Comparison of ENCODE assay signal across 21 cellular contexts in the genomic region with DNA sequence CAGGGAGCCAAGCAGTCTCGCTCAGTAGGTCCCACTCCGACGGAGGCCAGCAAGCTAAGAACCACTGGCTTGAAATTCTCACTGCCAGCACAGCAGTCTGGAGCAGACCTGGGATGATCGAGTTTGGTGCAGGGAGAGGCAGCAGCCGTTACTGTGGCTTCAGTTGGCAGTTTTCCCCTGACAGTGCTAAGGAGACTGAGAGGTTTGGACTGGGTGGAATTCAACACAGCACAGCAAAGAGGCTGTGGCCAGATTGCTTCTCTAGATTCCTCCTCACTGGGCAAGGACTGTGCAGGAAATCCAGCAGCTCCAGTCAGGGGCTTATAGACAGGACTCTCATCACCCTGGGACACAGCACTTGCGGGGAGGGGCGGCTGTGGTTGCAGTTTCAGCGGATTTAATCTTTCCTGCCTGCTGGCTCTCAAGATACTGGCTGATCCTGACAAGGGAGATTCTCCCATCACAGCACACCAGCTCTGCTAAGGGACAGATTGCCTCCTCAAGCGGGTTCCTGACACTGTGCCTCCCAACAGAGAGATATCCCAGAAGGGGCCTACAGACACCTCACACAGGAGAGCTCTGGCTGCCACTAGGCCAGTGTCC.
A peak's percentile ranks its signal among the peaks of the same experiment; 100 is the strongest.
DNase-seq lines count a peak whose midpoint lies in the region; ATAC-seq lines count a peak whose summit lies in the region.
"Had no signal": no experiment of that assay in that cellular context is flagged by ENCODE, and none has a peak within 500 bp of the region (broad histone marks: within the 10 kb centered on the region; RNA-seq: fewer than 3 reads in every experiment).

No MANE protein-coding gene starts in this region.

- DNase-seq in GM03348 (ENCODE audit: low spot score), result peak; percentile 52
- peak; percentile 27 for DNase-seq in NCI-H82 treated with DMSO at 0.1 percent for 48 hours (lab: John Stamatoyannopoulos, UW; ENCODE audit: unreplicated experiment)
- DNase-seq in ecto neural progenitor cell (ENCODE audit: low spot score), result peak; percentile 50
- DNase-seq in myocyte (ENCODE audit: low read depth), result peak; percentile 58
- no peak for DNase-seq in NCI-H2227 treated with DMSO at 0.1 percent for 48 hours (lab: John Stamatoyannopoulos, UW)
- DNase-seq in NCI-H748 (lab: John Stamatoyannopoulos, UW; ENCODE audit: unreplicated experiment), result no peak
- no peak for DNase-seq in SHP77 treated with DMSO at 0.1 percent for 48 hours (lab: John Stamatoyannopoulos, UW)
- DNase-seq: activated CD4-positive, alpha-beta T cell treated with anti-CD3 and anti-CD28 coated beads for 48 hours; activated CD8-positive, alpha-beta memory T cell treated with anti-CD3 and anti-CD28 coated beads for 24 hours; activated gamma-delta T cell; activated naive CD8-positive, alpha-beta T cell treated with anti-CD3 and anti-CD28 coated beads, Interleukin-2, amount 50 U/mL, for 24 hours; activated T-cell treated with anti-CD3 and anti-CD28 coated beads, Interleukin-2, amount 50 U/mL, for 24 hours; CD4-positive, CD25-positive, alpha-beta regulatory T cell; foreskin keratinocyte; Kasumi-1; naive thymus-derived CD4-positive, alpha-beta T cell; NCI-H2171; occipital lobe; tibial artery had no signal

- ATAC-seq in HG03095 (IDR thresholded peaks at IDR 0.05; ENCODE audit: unreplicated experiment), result no peak
- ATAC-seq: activated naive CD8-positive, alpha-beta T cell treated with anti-CD3 and anti-CD28 coated beads, Interleukin-2, amount 50 U/mL, for 24 hours; foreskin keratinocyte; naive thymus-derived CD4-positive, alpha-beta T cell; Panc1 had no signal

Comparison
In these comparisons a context has a peak if more than half of its experiments do, and no peak if none do; other contexts are left out.
1. DNase-seq: peak in GM03348 (single experiment), NCI-H82 treated with DMSO at 0.1 percent for 48 hours (single experiment), ecto neural progenitor cell (single experiment) and myocyte (single experiment); none in NCI-H2227 treated with DMSO at 0.1 percent for 48 hours (single experiment), NCI-H748 (single experiment) and SHP77 treated with DMSO at 0.1 percent for 48 hours (single experiment).